16 cellular contexts compared by ENCODE assay signal in the genomic region with DNA sequence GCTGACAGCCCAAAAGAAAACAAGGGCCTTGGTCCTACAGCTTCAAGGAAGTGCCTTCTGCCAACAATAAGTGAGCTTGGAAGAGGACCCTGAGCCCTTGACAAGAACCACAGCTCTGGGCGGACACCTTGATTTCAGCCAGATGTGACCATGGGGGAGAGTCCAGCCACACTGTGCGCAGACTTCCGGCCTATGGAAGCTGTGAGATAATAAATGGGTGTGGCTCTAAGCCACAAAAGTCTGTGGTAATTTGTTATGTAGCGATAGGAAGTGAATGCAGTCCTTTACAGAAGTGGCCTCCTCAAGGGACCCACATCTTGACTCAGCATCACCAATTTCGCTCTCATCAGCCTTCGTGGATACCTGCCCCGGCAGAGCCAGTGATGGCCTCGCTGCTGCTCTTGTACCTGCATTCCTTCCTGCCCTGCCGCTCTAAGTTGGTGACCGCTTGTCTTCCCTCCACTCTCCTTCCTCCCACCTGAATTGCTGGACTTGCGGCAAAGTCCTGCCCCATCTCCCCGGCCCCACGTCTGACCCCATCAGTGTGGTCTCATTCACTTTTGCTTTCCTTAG. TPM values are rescaled to one million over a fixed set of nuclear protein-coding genes. Genes with fewer than 3 reads are reported as not detected.
DNase-seq lines count a peak whose midpoint lies in the region; ATAC-seq and TF ChIP-seq lines count a peak whose summit lies in the region.
"Had no signal": no experiment of that assay in that cellular context is flagged by ENCODE, and none has a peak within 500 bp of the region (broad histone marks: within the 10 kb centered on the region; RNA-seq: fewer than 3 reads in every experiment).

No MANE protein-coding gene starts in this region.

- H3K4me1 Mint-ChIP-seq in GM23338: no peaks in the 10 kb centered on the region; the same call in 2 of the 3 replicates
- H3K4me1 Mint-ChIP-seq in effector memory CD8-positive, alpha-beta T cell (ENCODE audit: low read depth in 2 of 2): peaks cover 5 to 9% of the 10 kb centered on the region in 2 donors
- H3K4me1 Mint-ChIP-seq: mesothelial cell of epicardium had no signal

- H3K27ac ChIP-seq in GM23338 (ENCODE audit: low read depth) (no peak overlapping the region), PC-3 (ENCODE audit: low read length) (no peak overlapping the region), trophoblast cell (ENCODE audit: low read depth, low read length) (peak overlapping the region; percentile 50), right atrium auricular region (no peak overlapping the region), ascending aorta (no peak overlapping the region)
- H3K27ac ChIP-seq: gastrocnemius medialis, testis had no signal

- CTCF ChIA-PET in PC-3 (lab: Charles Lee): no interaction called here

- no peaks in the 10 kb centered on the region for H3K9me3 Mint-ChIP-seq in GM23338
- H3K9me3 Mint-ChIP-seq in effector memory CD8-positive, alpha-beta T cell: no peaks in the 10 kb centered on the region
- H3K9me3 Mint-ChIP-seq: mesothelial cell of epicardium had no signal

- H4K12ac ChIP-seq in trophoblast cell (ENCODE audit: low read depth, low read length): no peak overlapping the region

- no peaks in the 10 kb centered on the region for H4K20me1 ChIP-seq in GM23338 (replicated peaks; ENCODE audit: insufficient read depth)
- H4K20me1 ChIP-seq in PC-3 (ENCODE audit: low read length): no peaks in the 10 kb centered on the region

- H4K91ac ChIP-seq in trophoblast cell (ENCODE audit: low read depth, low read length): peak overlapping the region; percentile 58

- WGBS in trophoblast cell (ENCODE audit: extremely low coverage, insufficient coverage, insufficient read length): no CpG with 5 or more reads among the region's 13 CpGs

- H3K9me3 ChIP-seq in PC-3 (ENCODE audit: low read length) (no peaks in the 10 kb centered on the region), trophoblast cell (ENCODE audit: insufficient read depth, low read depth, low read length) (no peaks in the 10 kb centered on the region), right atrium auricular region (no peaks in the 10 kb centered on the region), ascending aorta (no peaks in the 10 kb centered on the region)
- H3K9me3 ChIP-seq: BE2C, gastrocnemius medialis, testis had no signal

- H3K36me3 ChIP-seq in GM23338 (ENCODE audit: insufficient read depth) (no peaks in the 10 kb centered on the region), PC-3 (ENCODE audit: low read depth, low read length) (no peaks in the 10 kb centered on the region), trophoblast cell (ENCODE audit: control insufficient read depth in 1 of 2, insufficient read depth in 2 of 2, low read length in 2 of 2) (no peaks in the 10 kb centered on the region), right atrium auricular region (no peaks in the 10 kb centered on the region), ascending aorta (no peaks in the 10 kb centered on the region)
- H3K36me3 ChIP-seq: BE2C had no signal

- no peak overlapping the region for H3K9ac ChIP-seq in PC-3 (ENCODE audit: low read length)
- no peak overlapping the region for H3K9ac ChIP-seq in trophoblast cell (ENCODE audit: low read length)

- H3K4me2 ChIP-seq in GM23338 (no peak overlapping the region), PC-3 (ENCODE audit: low read length) (no peak overlapping the region), trophoblast cell (ENCODE audit: low read length) (no peak overlapping the region)

- H3K14ac ChIP-seq in trophoblast cell (ENCODE audit: low read length): peak overlapping the region; percentile 45

- peaks cover 6% of the 10 kb centered on the region for H3K79me1 ChIP-seq in trophoblast cell (ENCODE audit: low read length)

- POLR2A ChIA-PET in PC-3 (lab: Charles Lee; ENCODE audit: unreplicated experiment): no interaction called here

- intact Hi-C loops in PC-3 (cut with micrococcal nuclease): no loop called here
- intact Hi-C loops in ascending aorta (cut with DNase I): no loop called here

- peaks cover 1% of the 10 kb centered on the region for H3K27me3 Mint-ChIP-seq in GM23338 (ENCODE audit: insufficient read depth, low read depth, poor library complexity)
- peaks cover 0 to 11% of the 10 kb centered on the region in 2 donors for H3K27me3 Mint-ChIP-seq in effector memory CD8-positive, alpha-beta T cell

- no peak overlapping the region for H3K4me3 Mint-ChIP-seq in GM23338
- peak overlapping the region in 1 of 2 donors; percentile 19 for H3K4me3 Mint-ChIP-seq in effector memory CD8-positive, alpha-beta T cell
- H3K4me3 Mint-ChIP-seq: mesothelial cell of epicardium had no signal

- H3K27ac Mint-ChIP-seq in GM23338: 0 out of 2 replicates have a peak overlapping the region, but pooled peaks have one; percentile 22
- peak overlapping the region; percentile 79 to 93 for H3K27ac Mint-ChIP-seq in effector memory CD8-positive, alpha-beta T cell
- H3K27ac Mint-ChIP-seq: mesothelial cell of epicardium had no signal

- no peak overlapping the region for H3K23ac ChIP-seq in trophoblast cell (ENCODE audit: low read length)

- H3K27me3 ChIP-seq in GM23338 (ENCODE audit: insufficient read depth) (no peaks in the 10 kb centered on the region), PC-3 (ENCODE audit: low read length) (no peaks in the 10 kb centered on the region), trophoblast cell (ENCODE audit: insufficient read depth, low read length) (no peaks in the 10 kb centered on the region), right atrium auricular region (no peaks in the 10 kb centered on the region), ascending aorta (no peaks in the 10 kb centered on the region)
- H3K27me3 ChIP-seq: BE2C, gastrocnemius medialis, testis had no signal

- H3K4ac ChIP-seq in trophoblast cell (ENCODE audit: low read depth, low read length): peak overlapping the region; percentile 12

- DNase-seq in GM23338 (ENCODE audit: low spot score) (no peak), PC-3 (no peak), trophoblast cell (no peak), right atrium auricular region (ENCODE audit: low spot score) (no peak), NCI-H2081 (lab: John Stamatoyannopoulos, UW) (no peak), ascending aorta (ENCODE audit: low spot score in 2 of 2) (no peak)
- no peak for DNase-seq in effector memory CD8-positive, alpha-beta T cell
- DNase-seq in stimulated activated CD4-positive, alpha-beta T cell treated with anti-CD3 and anti-CD28 coated beads, Interleukin-1b, Interleukin-23, amount 100 ng/mL, for 48 hours: no peak
- DNase-seq: activated CD4-positive, alpha-beta T cell treated with anti-CD3 and anti-CD28 coated beads for 1 hour; activated T-cell treated with anti-CD3 and anti-CD28 coated beads for 4 hours; gastrocnemius medialis; testis had no signal

- H2BK12ac ChIP-seq in trophoblast cell (ENCODE audit: low read length): peak overlapping the region; percentile 70

- H3K79me2 ChIP-seq in GM23338 (replicated peaks; ENCODE audit: insufficient read depth) (no peaks in the 10 kb centered on the region), PC-3 (ENCODE audit: low read length) (no peaks in the 10 kb centered on the region), trophoblast cell (ENCODE audit: control insufficient read depth, insufficient read depth, low read length, poor library complexity) (no peaks in the 10 kb centered on the region)

- H2AK5ac ChIP-seq in trophoblast cell (ENCODE audit: low read length): peak overlapping the region; percentile 64

- H3K4me3 ChIP-seq in GM23338 (no peak overlapping the region), PC-3 (ENCODE audit: low read length) (no peak overlapping the region), trophoblast cell (ENCODE audit: low read depth, low read length) (no peak overlapping the region), right atrium auricular region (no peak overlapping the region), ascending aorta (no peak overlapping the region)
- H3K4me3 ChIP-seq: gastrocnemius medialis, testis had no signal

- BruUV-seq in PC-3 (replicated peaks; lab: Mats Ljungman, UMichigan): no TSS peak

- H2BK120ac ChIP-seq in trophoblast cell (ENCODE audit: insufficient read depth, low read length, poor library complexity): peak overlapping the region; percentile 58

- ATAC-seq in GM23338 (no peak), PC-3 (no peak)
- ATAC-seq in effector memory CD8-positive, alpha-beta T cell (replicated peaks): peak; percentile 68
- ATAC-seq: gastrocnemius medialis had no signal

- no peaks in the 10 kb centered on the region; the same call in 2 of the 3 replicates for H3K36me3 Mint-ChIP-seq in GM23338 (ENCODE audit: low read depth)
- no peaks in the 10 kb centered on the region for H3K36me3 Mint-ChIP-seq in effector memory CD8-positive, alpha-beta T cell (ENCODE audit: insufficient read depth)
- H3K36me3 Mint-ChIP-seq: mesothelial cell of epicardium had no signal

- TF ChIP-seq CTCF in GM23338 (conservative IDR thresholded peaks at IDR 0.05; ENCODE audit: low read depth in 2 of 2) (no peak), PC-3 (conservative IDR thresholded peaks at IDR 0.05; ENCODE audit: low read depth, low read length) (no peak), right atrium auricular region (IDR thresholded peaks at IDR 0.05) (no peak), ascending aorta (IDR thresholded peaks at IDR 0.05) (no peak)

- H3K4me1 ChIP-seq in GM23338 (ENCODE audit: insufficient read depth) (no peaks in the 10 kb centered on the region), PC-3 (ENCODE audit: insufficient read depth, low read length) (peaks cover 9% of the 10 kb centered on the region; the same call in 1 of the 2 replicates), trophoblast cell (ENCODE audit: control insufficient read depth in 1 of 2, insufficient read depth in 2 of 2, low read length in 2 of 2) (peaks cover 11 to 15% of the 10 kb centered on the region in 2 experiments), right atrium auricular region (no peaks in the 10 kb centered on the region), ascending aorta (no peaks in the 10 kb centered on the region)
- H3K4me1 ChIP-seq: gastrocnemius medialis, testis had no signal

- H2BK5ac ChIP-seq in trophoblast cell (ENCODE audit: low read depth, low read length, poor library complexity): peak overlapping the region; percentile 62

- H3K9me2 ChIP-seq in GM23338 (ENCODE audit: insufficient read depth) (no peaks in the 10 kb centered on the region), PC-3 (replicated peaks; ENCODE audit: low read length) (no peaks in the 10 kb centered on the region)

- H3F3A ChIP-seq in GM23338 (replicated peaks; ENCODE audit: low read depth) (no peaks in the 10 kb centered on the region), PC-3 (ENCODE audit: low read length, unreplicated experiment) (no peaks in the 10 kb centered on the region)

- peak overlapping the region; percentile 7 for H4K8ac ChIP-seq in trophoblast cell (ENCODE audit: low read depth, low read length)

- H2AFZ ChIP-seq in GM23338: no peak overlapping the region
- 0 out of 2 replicates have a peak overlapping the region, but pooled peaks have one; percentile 25 for H2AFZ ChIP-seq in PC-3 (ENCODE audit: low read length)
- peak overlapping the region; percentile 30 for H2AFZ ChIP-seq in trophoblast cell (ENCODE audit: insufficient read depth, low read length, poor library complexity)

- H3K18ac ChIP-seq in trophoblast cell (ENCODE audit: low read length): peak overlapping the region; percentile 14

RNA-seq across cellular contexts. Expression of gene PRSS54, which starts 29.3 kb away (rescaled TPM):
- total RNA-seq in GM23338 (2014; rRNA removed; shearing (Covaris generic)): not detected in 2 replicates
- not detected in 2 replicates for polyA plus RNA-seq in GM23338 (2016; fragmentation: Nextera tagmentation; extraction: Ambion mirVana)
- total RNA-seq in PC-3 (2014; rRNA removed) (not detected in 2 replicates), right atrium auricular region (not detected), ascending aorta (not detected)
- polyA plus RNA-seq in trophoblast cell (2013): not detected in 2 replicates
- total RNA-seq: Daoy, gastrocnemius medialis, mesothelial cell of epicardium, SK-MEL-5 had no signal
